ENCODE assay signal across 34 cellular contexts in genomic region chr5:163634061-163634460, GRCh38.
"Had no signal": no experiment of that assay in that cellular context is flagged by ENCODE, and none has a peak within 500 bp of the region (broad histone marks: within the 10 kb centered on the region; RNA-seq: fewer than 3 reads in every experiment).

No MANE protein-coding gene starts in this region.

- DNase-seq: activated B cell treated with CpG ODN at 0.5 μM for 24 hours; activated CD4-positive, alpha-beta memory T cell treated with anti-CD3 and anti-CD28 coated beads for 36 hours; activated CD4-positive, alpha-beta T cell treated with anti-CD3 and anti-CD28 coated beads for 4 hours; activated CD4-positive, alpha-beta T cell treated with anti-CD3 and anti-CD28 coated beads, Interleukin-2, amount 50 U/mL, for 1 hour; activated CD4-positive, CD25-positive, alpha-beta regulatory T cell treated with anti-CD3 and anti-CD28 coated beads, Interleukin-2, amount 50 U/mL, for 72 hours; activated CD8-positive, alpha-beta memory T cell treated with anti-CD3 and anti-CD28 coated beads for 24 hours; activated CD8-positive, alpha-beta memory T cell treated with anti-CD3 and anti-CD28 coated beads, Interleukin-2, amount 10 ng/mL, durations not matched to agents 7 days and 5 days; activated CD8-positive, alpha-beta memory T cell treated with anti-CD3 and anti-CD28 coated beads, Interleukin-2, amount 50 U/mL, for 48 hours; activated effector memory CD4-positive, alpha-beta T cell treated with anti-CD3 and anti-CD28 coated beads, Interleukin-2, amount 50 U/mL, for 16 hours; activated naive CD4-positive, alpha-beta T cell; activated naive CD4-positive, alpha-beta T cell treated with anti-CD3 and anti-CD28 coated beads, Interleukin-2, amount 50 U/mL, for 16 hours; activated naive CD8-positive, alpha-beta T cell treated with anti-CD3 and anti-CD28 coated beads for 36 hours; activated T-cell treated with anti-CD3 and anti-CD28 coated beads, Interleukin-2, amount 50 U/mL, for 48 hours; amniotic stem cell; aorta; brain microvascular endothelial cell; Kasumi-1; KG1; MM.1S; MV-4-11; NCI-H1092 treated with DMSO at 0.1 percent for 48 hours; NCI-H146; NCI-H1930; NCI-H2081 treated with DMSO at 0.1 percent for 48 hours; NCI-H226; NCI-H446 treated with DMSO at 0.1 percent for 48 hours; SW 1271; T-helper 1 cell; T-helper 2 cell; T-helper 9 cell had no signal

- H3K27me3 ChIP-seq: brain microvascular endothelial cell, cardiac muscle cell had no signal

- H3K4me3 ChIP-seq: cardiac muscle cell had no signal

- ATAC-seq: activated CD8-positive, alpha-beta memory T cell treated with anti-CD3 and anti-CD28 coated beads, Interleukin-2, amount 10 ng/mL, durations not matched to agents 7 days and 5 days; Panc1; Right ventricle myocardium inferior had no signal

- H3K36me3 ChIP-seq: brain microvascular endothelial cell, cardiac muscle cell had no signal

- H3K27ac ChIP-seq: brain microvascular endothelial cell, cardiac muscle cell, VCaP had no signal
